1 cellular context compared by ENCODE assay signal in genomic region chrX:53435997-53436396, GRCh38.
TF ChIP-seq lines count a peak whose summit lies in the region.

No MANE protein-coding gene starts in this region.

TF ChIP-seq in K562, 482 proteins besides CTCF, POLR2A, EP300 and RAD21 (continued from another document):
- TF ChIP-seq ZNF347 (CRISPR knock-in tag; IDR thresholded peaks at IDR 0.05; ENCODE audit: low read depth) (no peak), HOXB6 (CRISPR knock-in tag; IDR thresholded peaks at IDR 0.05; ENCODE audit: borderline replicate concordance) (no peak), ZNF23 (CRISPR knock-in tag; IDR thresholded peaks at IDR 0.05) (no peak), SMC3 (conservative IDR thresholded peaks at IDR 0.05; ENCODE audit: insufficient read depth, low read depth, low read length) (peak; percentile 54)
TF ChIP-seq in K562: peak in this region for 3.
